Comparison of ENCODE assay signal across 23 cellular contexts in the genomic region with DNA sequence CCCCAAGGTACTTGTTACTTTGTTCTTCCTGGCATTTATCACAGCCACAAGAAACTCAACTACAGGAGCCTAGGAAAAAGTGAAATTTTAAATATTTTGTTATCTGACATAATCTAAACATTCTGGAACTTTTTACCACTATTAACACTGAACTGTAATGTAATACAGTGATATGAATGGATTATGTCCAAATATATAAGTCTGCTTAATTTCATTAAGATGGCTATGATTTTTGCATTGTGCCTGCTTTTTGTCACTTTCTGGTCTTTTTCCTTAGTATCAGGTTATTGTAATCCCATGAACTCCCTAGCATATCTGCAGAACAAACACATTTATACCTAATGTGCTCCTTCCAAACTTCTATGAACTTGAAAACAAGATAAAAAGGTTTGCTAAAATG.
"Had no signal": no experiment of that assay in that cellular context is flagged by ENCODE, and none has a peak within 500 bp of the region (broad histone marks: within the 10 kb centered on the region; RNA-seq: fewer than 3 reads in every experiment).

No MANE protein-coding gene starts in this region.

- H3K27me3 ChIP-seq: Peyer's patch, SJCRH30 had no signal

- H3K27me3 Mint-ChIP-seq: activated B cell treated with CpG ODN at 0.5 μM for 24 hours; activated CD4-positive, alpha-beta T cell treated with anti-CD3 and anti-CD28 coated beads, Interleukin-2, amount 10 ng/mL, durations not matched to agents 24 days and 14 days; activated CD8-positive, alpha-beta memory T cell treated with anti-CD3 and anti-CD28 coated beads, Interleukin-2, amount 10 ng/mL, durations not matched to agents 7 days and 5 days; activated T-cell treated with anti-CD3 and anti-CD28 coated beads, Interleukin-2, amount 50 U/mL, for 24 hours; T-cell had no signal

- H3K9me3 Mint-ChIP-seq: activated B cell treated with CpG ODN at 0.5 μM for 24 hours had no signal

- H3K4me1 ChIP-seq: Peyer's patch, SJCRH30 had no signal

- ATAC-seq: activated CD8-positive, alpha-beta memory T cell treated with anti-CD3 and anti-CD28 coated beads, Interleukin-2, amount 10 ng/mL, durations not matched to agents 7 days and 5 days had no signal

- H3K27ac Mint-ChIP-seq: activated B cell treated with CpG ODN at 0.5 μM for 24 hours; activated CD4-positive, alpha-beta T cell treated with anti-CD3 and anti-CD28 coated beads, Interleukin-2, amount 10 ng/mL, durations not matched to agents 24 days and 14 days; activated CD8-positive, alpha-beta memory T cell treated with anti-CD3 and anti-CD28 coated beads, Interleukin-2, amount 10 ng/mL, durations not matched to agents 7 days and 5 days; activated T-cell treated with anti-CD3 and anti-CD28 coated beads, Interleukin-2, amount 50 U/mL, for 24 hours; activated T-helper 2 cell treated with anti-CD3 and anti-CD28 coated beads, Interferon-gamma antibody, Interleukin-2, Interleukin-4, amounts not matched to agents 10 μg/mL and 5 μg/mL and 100 μg/mL, durations not matched to agents 14 hours and 24 hours and 36 hours had no signal

- H3K4me3 ChIP-seq: Peyer's patch, SJCRH30 had no signal

- H3K9me3 ChIP-seq: Peyer's patch, SJCRH30 had no signal

- H3K4me3 Mint-ChIP-seq: activated B cell treated with CpG ODN at 0.5 μM for 24 hours; activated CD4-positive, alpha-beta T cell treated with anti-CD3 and anti-CD28 coated beads, Interleukin-2, amount 10 ng/mL, durations not matched to agents 24 days and 14 days; activated CD8-positive, alpha-beta memory T cell treated with anti-CD3 and anti-CD28 coated beads, Interleukin-2, amount 10 ng/mL, durations not matched to agents 7 days and 5 days; activated T-cell treated with anti-CD3 and anti-CD28 coated beads, Interleukin-2, amount 50 U/mL, for 24 hours; T-cell had no signal

- DNase-seq: activated B cell treated with CpG ODN at 0.5 μM for 24 hours; activated CD4-positive, alpha-beta T cell treated with anti-CD3 and anti-CD28 coated beads for 1 hour; activated CD4-positive, alpha-beta T cell treated with anti-CD3 and anti-CD28 coated beads, Interleukin-2, amount 10 ng/mL, durations not matched to agents 24 days and 14 days; activated CD4-positive, alpha-beta T cell treated with anti-CD3 and anti-CD28 coated beads, Interleukin-2, amount 50 U/mL, for 48 hours; activated CD8-positive, alpha-beta memory T cell treated with anti-CD3 and anti-CD28 coated beads, Interleukin-2, amount 10 ng/mL, durations not matched to agents 7 days and 5 days; activated gamma-delta T cell treated with Interleukin-2 at 50 U/mL for 16 hours; activated naive CD4-positive, alpha-beta T cell treated with anti-CD3 and anti-CD28 coated beads, Interleukin-2, amount 50 U/mL, for 16 hours; activated T-cell treated with anti-CD3 and anti-CD28 coated beads, Interleukin-2, amount 50 U/mL, for 24 hours; central memory CD4-positive, alpha-beta T cell; MV-4-11; NCI-H1092 treated with DMSO at 0.1 percent for 48 hours; NCI-H1436; NCI-H1694 treated with DMSO at 0.1 percent for 48 hours; NCI-H2081; NCI-H524; Peyer's patch; Right ventricle myocardium superior; SJCRH30; T-cell; T-helper 2 cell; T1000 had no signal

- H3K9ac ChIP-seq: KMS-11 had no signal
